Comparison of ENCODE assay signal across 14 cellular contexts in the genomic region with DNA sequence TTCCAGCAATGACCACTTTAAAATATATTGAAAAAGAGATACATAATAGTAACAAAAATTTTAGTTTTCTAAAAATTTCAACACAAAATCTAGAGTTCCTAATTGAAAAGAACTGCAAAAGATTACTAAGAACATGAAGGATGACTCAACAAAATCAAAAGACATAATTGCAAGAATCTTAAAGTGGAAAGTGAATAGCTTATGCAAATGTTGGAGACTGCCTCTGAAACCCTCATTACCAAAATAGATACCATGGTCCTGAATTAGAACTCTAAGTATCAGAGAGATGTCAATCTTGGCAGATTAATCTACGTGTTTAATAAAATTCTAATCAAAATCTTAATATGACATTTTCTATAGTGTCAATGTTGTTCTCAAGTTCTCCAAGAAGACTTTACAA.
DNase-seq lines count a peak whose midpoint lies in the region; ATAC-seq lines count a peak whose summit lies in the region.
"Had no signal": no experiment of that assay in that cellular context is flagged by ENCODE, and none has a peak within 500 bp of the region (broad histone marks: within the 10 kb centered on the region; RNA-seq: fewer than 3 reads in every experiment).

No MANE protein-coding gene starts in this region.

- H3K4me3 Mint-ChIP-seq in activated T-helper 2 cell treated with anti-CD3 and anti-CD28 coated beads, Interferon-gamma antibody, Interleukin-2, Interleukin-4, amounts not matched to agents 10 μg/mL and 5 μg/mL and 100 μg/mL, durations not matched to agents 14 hours and 24 hours and 36 hours (ENCODE audit: low read depth) = no peak overlapping the region
- H3K4me3 Mint-ChIP-seq: activated naive CD8-positive, alpha-beta T cell treated with anti-CD3 and anti-CD28 coated beads, Interleukin-2, amount 50 U/mL, for 24 hours had no signal

- no peaks in the 10 kb centered on the region for H3K4me1 Mint-ChIP-seq in activated T-helper 2 cell treated with anti-CD3 and anti-CD28 coated beads, Interferon-gamma antibody, Interleukin-2, Interleukin-4, amounts not matched to agents 10 μg/mL and 5 μg/mL and 100 μg/mL, durations not matched to agents 14 hours and 24 hours and 36 hours (ENCODE audit: low read depth)
- H3K4me1 Mint-ChIP-seq: activated naive CD8-positive, alpha-beta T cell treated with anti-CD3 and anti-CD28 coated beads, Interleukin-2, amount 50 U/mL, for 24 hours had no signal

- no peak overlapping the region for H3K27ac Mint-ChIP-seq in activated T-helper 2 cell treated with anti-CD3 and anti-CD28 coated beads, Interferon-gamma antibody, Interleukin-2, Interleukin-4, amounts not matched to agents 10 μg/mL and 5 μg/mL and 100 μg/mL, durations not matched to agents 14 hours and 24 hours and 36 hours
- H3K27ac Mint-ChIP-seq: activated naive CD8-positive, alpha-beta T cell treated with anti-CD3 and anti-CD28 coated beads, Interleukin-2, amount 50 U/mL, for 24 hours; progenitor cell of endocrine pancreas had no signal

- H3K27me3 Mint-ChIP-seq in activated T-helper 2 cell treated with anti-CD3 and anti-CD28 coated beads, Interferon-gamma antibody, Interleukin-2, Interleukin-4, amounts not matched to agents 10 μg/mL and 5 μg/mL and 100 μg/mL, durations not matched to agents 14 hours and 24 hours and 36 hours (ENCODE audit: low read depth) = peaks cover 1% of the 10 kb centered on the region
- H3K27me3 Mint-ChIP-seq: progenitor cell of endocrine pancreas had no signal

- intact Hi-C loops in activated T-helper 2 cell treated with anti-CD3 and anti-CD28 coated beads, Interferon-gamma antibody, Interleukin-2, Interleukin-4, amounts not matched to agents 10 μg/mL and 5 μg/mL and 100 μg/mL, durations not matched to agents 14 hours and 24 hours and 36 hours (cut with micrococcal nuclease) = no loop called here

- ATAC-seq in GM18498 (IDR thresholded peaks at IDR 0.05; ENCODE audit: unreplicated experiment) (peak; percentile 77), GM19452 (IDR thresholded peaks at IDR 0.05; ENCODE audit: unreplicated experiment) (peak; percentile 64), HG02763 (IDR thresholded peaks at IDR 0.05; ENCODE audit: unreplicated experiment) (peak; percentile 77), HG03460 (IDR thresholded peaks at IDR 0.05; ENCODE audit: unreplicated experiment) (peak; percentile 72), HG03457 (IDR thresholded peaks at IDR 0.05; ENCODE audit: unreplicated experiment) (no peak)
- ATAC-seq: activated naive CD8-positive, alpha-beta T cell treated with anti-CD3 and anti-CD28 coated beads, Interleukin-2, amount 50 U/mL, for 24 hours; PC-3 had no signal

- H3K36me3 Mint-ChIP-seq in activated T-helper 2 cell treated with anti-CD3 and anti-CD28 coated beads, Interferon-gamma antibody, Interleukin-2, Interleukin-4, amounts not matched to agents 10 μg/mL and 5 μg/mL and 100 μg/mL, durations not matched to agents 14 hours and 24 hours and 36 hours (ENCODE audit: low read depth) = no peaks in the 10 kb centered on the region

- H3K9me3 Mint-ChIP-seq in activated T-helper 2 cell treated with anti-CD3 and anti-CD28 coated beads, Interferon-gamma antibody, Interleukin-2, Interleukin-4, amounts not matched to agents 10 μg/mL and 5 μg/mL and 100 μg/mL, durations not matched to agents 14 hours and 24 hours and 36 hours = no peaks in the 10 kb centered on the region

- DNase-seq in amniotic stem cell (lab: John Stamatoyannopoulos, UW) = no peak
- no peak for DNase-seq in stimulated activated CD4-positive, alpha-beta T cell treated with anti-CD3 and anti-CD28 coated beads, Interleukin-2, amount 100 ng/mL, for 24 hours
- no peak for DNase-seq in activated T-helper 2 cell treated with anti-CD3 and anti-CD28 coated beads, Interferon-gamma antibody, Interleukin-2, Interleukin-4, amounts not matched to agents 10 μg/mL and 5 μg/mL and 100 μg/mL, durations not matched to agents 14 hours and 24 hours and 36 hours (ENCODE audit: low spot score)
- DNase-seq: activated CD4-positive, CD25-positive, alpha-beta regulatory T cell; activated CD8-positive, alpha-beta memory T cell treated with anti-CD3 and anti-CD28 coated beads, Interleukin-2, amount 50 U/mL, for 48 hours; activated naive CD8-positive, alpha-beta T cell treated with anti-CD3 and anti-CD28 coated beads, Interleukin-2, amount 50 U/mL, for 24 hours; Calu3; PC-3 had no signal
